Comparison of ENCODE assay signal across 8 cellular contexts in genomic region chr2:233075966-233076339, GRCh38. TPM values are rescaled to one million over a fixed set of nuclear protein-coding genes. Genes with fewer than 3 reads are reported as not detected.
A peak's percentile ranks its signal among the peaks of the same experiment; 100 is the strongest.
DNase-seq lines count a peak whose midpoint lies in the region; ATAC-seq and TF ChIP-seq lines count a peak whose summit lies in the region.

No MANE protein-coding gene starts in this region.

- H3K27ac ChIP-seq in CD8-positive, alpha-beta T cell (ENCODE audit: low read depth, low read length), result peak overlapping the region; percentile 25
- peak overlapping the region; percentile 57 for H3K27ac ChIP-seq in naive thymus-derived CD4-positive, alpha-beta T cell (ENCODE audit: low read depth, low read length)

- H3K27me3 Mint-ChIP-seq in CD8-positive, alpha-beta T cell (ENCODE audit: low read depth), result no peaks in the 10 kb centered on the region
- no peaks in the 10 kb centered on the region for H3K27me3 Mint-ChIP-seq in WTC11 (ENCODE audit: low read depth)
- no peaks in the 10 kb centered on the region for H3K27me3 Mint-ChIP-seq in naive thymus-derived CD4-positive, alpha-beta T cell

- peaks cover 28% of the 10 kb centered on the region for H3K36me3 Mint-ChIP-seq in CD8-positive, alpha-beta T cell
- H3K36me3 Mint-ChIP-seq in WTC11, result peaks cover 3% of the 10 kb centered on the region; the same call in 1 of the 2 replicates
- peaks cover 4 to 43% (median 23%) of the 10 kb centered on the region in 5 donors for H3K36me3 Mint-ChIP-seq in naive thymus-derived CD4-positive, alpha-beta T cell

- POLR2A ChIA-PET in CD8-positive, alpha-beta T cell (lab: Charles Lee), result interaction anchor here (1.0 to 8.7 kb wide), 5 partner anchors 8 to 192 kb away, joined by 3 to 89 read pairs (median 5); partner anchors contain the start of gene INPP5D
- POLR2A ChIA-PET in WTC11 (lab: Charles Lee), result no interaction called here
- POLR2A ChIA-PET in naive thymus-derived CD4-positive, alpha-beta T cell (lab: Charles Lee), result interaction anchor here (0.8 to 13.0 kb wide), 9 partner anchors 8 to 39 kb away, joined by 3 to 144 read pairs (median 4); partner anchors contain the start of gene INPP5D

- H3K27me3 ChIP-seq in CD8-positive, alpha-beta T cell (ENCODE audit: insufficient read depth, low read length), result no peaks in the 10 kb centered on the region
- H3K27me3 ChIP-seq in naive thymus-derived CD4-positive, alpha-beta T cell (ENCODE audit: control insufficient read depth in 2 of 2, insufficient read depth in 2 of 2, low read length in 2 of 2), result no peaks in the 10 kb centered on the region

- peak overlapping the region; percentile 22 for H3K4me3 ChIP-seq in CD8-positive, alpha-beta T cell (ENCODE audit: low read depth, low read length)
- H3K4me3 ChIP-seq in naive thymus-derived CD4-positive, alpha-beta T cell (ENCODE audit: low read length), result peak overlapping the region; percentile 49

- no peak overlapping the region for H3K27ac Mint-ChIP-seq in CD8-positive, alpha-beta T cell
- H3K27ac Mint-ChIP-seq in WTC11, result no peak overlapping the region
- no peak overlapping the region for H3K27ac Mint-ChIP-seq in naive thymus-derived CD4-positive, alpha-beta T cell

- H3K4me3 Mint-ChIP-seq in CD8-positive, alpha-beta T cell, result no peak overlapping the region
- no peak overlapping the region for H3K4me3 Mint-ChIP-seq in WTC11
- no peak overlapping the region for H3K4me3 Mint-ChIP-seq in naive thymus-derived CD4-positive, alpha-beta T cell

- peak in 3 of 7 experiments; percentile 37 to 69 (median 58) for DNase-seq in CD8-positive, alpha-beta T cell
- DNase-seq in WTC11 (ENCODE audit: low spot score), result no peak
- peak in 8 of 9 donors; percentile 25 to 74 (median 61) for DNase-seq in naive thymus-derived CD4-positive, alpha-beta T cell
- no peak for DNase-seq in NCI-H128 (lab: John Stamatoyannopoulos, UW; ENCODE audit: unreplicated experiment)
- DNase-seq in NCI-H1417 (lab: John Stamatoyannopoulos, UW), result no peak
- no peak for DNase-seq in mesenteric fat pad (ENCODE audit: low spot score)

- no peaks in the 10 kb centered on the region for H3K9me3 ChIP-seq in CD8-positive, alpha-beta T cell (ENCODE audit: low read length)
- H3K9me3 ChIP-seq in naive thymus-derived CD4-positive, alpha-beta T cell (ENCODE audit: control insufficient read depth in 2 of 3, low read length in 3 of 3), result no peaks in the 10 kb centered on the region

- intact Hi-C loops in CD8-positive, alpha-beta T cell (cut with DNase I, micrococcal nuclease), result loop anchor here in 1 of 2 experiments (1.0 kb wide), 1 partner anchor 16 kb away; the partner anchor contains the start of gene INPP5D
- intact Hi-C loops in naive thymus-derived CD4-positive, alpha-beta T cell (cut with micrococcal nuclease), result loop anchor here in 1 of 2 donors (10.0 kb wide), 1 partner anchor 381 kb away; the partner anchor contains the start of gene GIGYF2

- ATAC-seq in CD8-positive, alpha-beta T cell, result peak; percentile 70
- ATAC-seq in GM19324 (IDR thresholded peaks at IDR 0.05; ENCODE audit: low FRiP score, unreplicated experiment) (peak; percentile 51), HG03135 (IDR thresholded peaks at IDR 0.05; ENCODE audit: unreplicated experiment) (peak; percentile 43), WTC11 (peak; percentile 80)
- ATAC-seq in naive thymus-derived CD4-positive, alpha-beta T cell, result peak; percentile 80

- peaks cover 20% of the 10 kb centered on the region for H3K36me3 ChIP-seq in CD8-positive, alpha-beta T cell (ENCODE audit: insufficient read depth, low read length)
- peaks cover 5 to 16% (median 11%) of the 10 kb centered on the region in 3 experiments for H3K36me3 ChIP-seq in naive thymus-derived CD4-positive, alpha-beta T cell (ENCODE audit: control insufficient read depth in 2 of 3, insufficient read depth in 3 of 3, low read length in 3 of 3)

- peaks cover 79% of the 10 kb centered on the region for H3K4me1 ChIP-seq in CD8-positive, alpha-beta T cell (ENCODE audit: insufficient read depth, low read length)
- peaks cover 78 to 83% of the 10 kb centered on the region in 2 donors for H3K4me1 ChIP-seq in naive thymus-derived CD4-positive, alpha-beta T cell (ENCODE audit: control insufficient read depth in 2 of 2, insufficient read depth in 2 of 2, low read length in 2 of 2)

- H3K9me3 Mint-ChIP-seq in CD8-positive, alpha-beta T cell, result peaks cover 3% of the 10 kb centered on the region
- peaks cover 9% of the 10 kb centered on the region for H3K9me3 Mint-ChIP-seq in WTC11
- H3K9me3 Mint-ChIP-seq in naive thymus-derived CD4-positive, alpha-beta T cell, result peaks cover 0 to 6% (median 5%) of the 10 kb centered on the region in 11 donors

- CTCF ChIA-PET in CD8-positive, alpha-beta T cell (lab: Charles Lee), result interaction anchor here (1.1 to 6.1 kb wide), 5 partner anchors 11 to 176 kb away, joined by 3 to 38 read pairs (median 6); partner anchors contain the start of genes ATG16L1 and INPP5D
- CTCF ChIA-PET in WTC11 (lab: Charles Lee), result interaction anchor here (0.6 to 1.5 kb wide), 8 partner anchors 15 to 367 kb away, joined by 3 to 7 read pairs (median 4); partner anchors contain the start of genes ATG16L1 and INPP5D
- CTCF ChIA-PET in naive thymus-derived CD4-positive, alpha-beta T cell (lab: Charles Lee), result interaction anchor here (0.6 to 1.2 kb wide), 3 partner anchors 15 to 59 kb away, joined by 3 to 7 read pairs (median 3); no protein-coding TSS in a partner anchor

- no peak for TF ChIP-seq CTCF in CD8-positive, alpha-beta T cell (IDR thresholded peaks at IDR 0.05)
- TF ChIP-seq CTCF in WTC11 (IDR thresholded peaks at IDR 0.05), result no peak

- H3K4me1 Mint-ChIP-seq in CD8-positive, alpha-beta T cell (ENCODE audit: low read depth), result peaks cover 47% of the 10 kb centered on the region
- peaks cover 7% of the 10 kb centered on the region; the same call in 1 of the 2 replicates for H3K4me1 Mint-ChIP-seq in WTC11
- H3K4me1 Mint-ChIP-seq in naive thymus-derived CD4-positive, alpha-beta T cell, result peaks cover 29 to 39% (median 35%) of the 10 kb centered on the region in 7 donors

TF ChIP-seq in WTC11, 78 proteins besides CTCF, POLR2A, EP300 and RAD21 (continues in another document):
- no peak for TF ChIP-seq ZNF232 (CRISPR knock-in tag; IDR thresholded peaks at IDR 0.05)
- TF ChIP-seq, protein P1, sequence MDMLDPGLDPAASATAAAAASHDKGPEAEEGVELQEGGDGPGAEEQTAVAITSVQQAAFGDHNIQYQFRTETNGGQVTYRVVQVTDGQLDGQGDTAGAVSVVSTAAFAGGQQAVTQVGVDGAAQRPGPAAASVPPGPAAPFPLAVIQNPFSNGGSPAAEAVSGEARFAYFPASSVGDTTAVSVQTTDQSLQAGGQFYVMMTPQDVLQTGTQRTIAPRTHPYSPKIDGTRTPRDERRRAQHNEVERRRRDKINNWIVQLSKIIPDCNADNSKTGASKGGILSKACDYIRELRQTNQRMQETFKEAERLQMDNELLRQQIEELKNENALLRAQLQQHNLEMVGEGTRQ (CRISPR knock-in tag; IDR thresholded peaks at IDR 0.05), result no peak
- TF ChIP-seq, protein P2, sequence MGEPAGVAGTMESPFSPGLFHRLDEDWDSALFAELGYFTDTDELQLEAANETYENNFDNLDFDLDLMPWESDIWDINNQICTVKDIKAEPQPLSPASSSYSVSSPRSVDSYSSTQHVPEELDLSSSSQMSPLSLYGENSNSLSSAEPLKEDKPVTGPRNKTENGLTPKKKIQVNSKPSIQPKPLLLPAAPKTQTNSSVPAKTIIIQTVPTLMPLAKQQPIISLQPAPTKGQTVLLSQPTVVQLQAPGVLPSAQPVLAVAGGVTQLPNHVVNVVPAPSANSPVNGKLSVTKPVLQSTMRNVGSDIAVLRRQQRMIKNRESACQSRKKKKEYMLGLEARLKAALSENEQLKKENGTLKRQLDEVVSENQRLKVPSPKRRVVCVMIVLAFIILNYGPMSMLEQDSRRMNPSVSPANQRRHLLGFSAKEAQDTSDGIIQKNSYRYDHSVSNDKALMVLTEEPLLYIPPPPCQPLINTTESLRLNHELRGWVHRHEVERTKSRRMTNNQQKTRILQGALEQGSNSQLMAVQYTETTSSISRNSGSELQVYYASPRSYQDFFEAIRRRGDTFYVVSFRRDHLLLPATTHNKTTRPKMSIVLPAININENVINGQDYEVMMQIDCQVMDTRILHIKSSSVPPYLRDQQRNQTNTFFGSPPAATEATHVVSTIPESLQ (CRISPR knock-in tag; IDR thresholded peaks at IDR 0.05), result no peak
- no peak for TF ChIP-seq EMX1 (CRISPR knock-in tag; IDR thresholded peaks at IDR 0.05)
- no peak for TF ChIP-seq CREB1 (CRISPR knock-in tag; IDR thresholded peaks at IDR 0.05)
- TF ChIP-seq, protein P3, sequence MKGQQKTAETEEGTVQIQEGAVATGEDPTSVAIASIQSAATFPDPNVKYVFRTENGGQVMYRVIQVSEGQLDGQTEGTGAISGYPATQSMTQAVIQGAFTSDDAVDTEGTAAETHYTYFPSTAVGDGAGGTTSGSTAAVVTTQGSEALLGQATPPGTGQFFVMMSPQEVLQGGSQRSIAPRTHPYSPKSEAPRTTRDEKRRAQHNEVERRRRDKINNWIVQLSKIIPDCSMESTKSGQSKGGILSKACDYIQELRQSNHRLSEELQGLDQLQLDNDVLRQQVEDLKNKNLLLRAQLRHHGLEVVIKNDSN (CRISPR knock-in tag; IDR thresholded peaks at IDR 0.05), result no peak
- no peak for TF ChIP-seq NFE2L1 (CRISPR knock-in tag; IDR thresholded peaks at IDR 0.05)
- TF ChIP-seq PRRX2 (CRISPR knock-in tag; IDR thresholded peaks at IDR 0.05), result no peak
- TF ChIP-seq ZBTB21 (CRISPR knock-in tag; IDR thresholded peaks at IDR 0.05; ENCODE audit: borderline replicate concordance), result no peak
- TF ChIP-seq ZNF317 (CRISPR knock-in tag; IDR thresholded peaks at IDR 0.05; ENCODE audit: borderline replicate concordance, low read depth), result no peak
- TF ChIP-seq ZNF423 (CRISPR knock-in tag; IDR thresholded peaks at IDR 0.05), result no peak
- no peak for TF ChIP-seq TP53 (CRISPR knock-in tag; IDR thresholded peaks at IDR 0.05)
- TF ChIP-seq TEAD4 (CRISPR knock-in tag; IDR thresholded peaks at IDR 0.05), result no peak
- no peak for TF ChIP-seq SMAD4 (CRISPR knock-in tag; IDR thresholded peaks at IDR 0.05)

RNA-seq across cellular contexts. Expression of gene INPP5D, which starts 15.8 kb away (rescaled TPM):
- total RNA-seq in CD8-positive, alpha-beta T cell, result 100 to 1,000 TPM; 105 to 121 TPM
- total RNA-seq in WTC11 (2021), result 17.2 to 23.7 TPM (median 22.3 TPM) in 3 replicates
- 100 to 1,000 TPM; 106 to 232 (median 126) TPM for total RNA-seq in naive thymus-derived CD4-positive, alpha-beta T cell
- polyA plus RNA-seq in naive thymus-derived CD4-positive, alpha-beta T cell, result 100 to 1,000 TPM in 1 of 2 donors, 10 to 100 TPM in 1; 41.0 to 122 TPM
- total RNA-seq in mesenteric fat pad, result 28.8 TPM

RNA-seq across cellular contexts. Expression of gene NEU2, which starts 43.5 kb away (rescaled TPM):
- not detected for total RNA-seq in CD8-positive, alpha-beta T cell
- total RNA-seq in WTC11 (2021) (not detected in 3 replicates), mesenteric fat pad (not detected)
- not detected for total RNA-seq in naive thymus-derived CD4-positive, alpha-beta T cell
- not detected for polyA plus RNA-seq in naive thymus-derived CD4-positive, alpha-beta T cell

Comparison
In these comparisons a context has a peak if more than half of its experiments do, and no peak if none do; other contexts are left out.
1. DNase-seq: peak in naive thymus-derived CD4-positive, alpha-beta T cell (8 of 9); none in WTC11 (single experiment), NCI-H128 (single experiment), NCI-H1417 (0 of 3) and mesenteric fat pad (single experiment).
2. Peak in every context shown above with its lines, with median percentiles within 50 percentile points of each other: ATAC-seq.